In genomic region chr13:112885782-112886268, GRCh38 we compare ENCODE assay signal across 8 cellular contexts.
A peak's percentile ranks its signal among the peaks of the same experiment; 100 is the strongest.
DNase-seq lines count a peak whose midpoint lies in the region; ATAC-seq, FAIRE-seq and TF ChIP-seq lines count a peak whose summit lies in the region.

No MANE protein-coding gene starts in this region.

- no TSS peak for BruUV-seq in HCT116 (replicated peaks; lab: Mats Ljungman, UMichigan)

- H3K9me3 ChIP-seq in HCT116 (ENCODE audit: control insufficient read depth in 1 of 2, insufficient read depth in 1 of 2, low read depth in 1 of 2, low read length in 2 of 2): no peaks in the 10 kb centered on the region

- no peaks in the 10 kb centered on the region for H3K27me3 ChIP-seq in HCT116 (ENCODE audit: insufficient read depth, low read length)

- no peak for TF ChIP-seq POLR2A in HCT116 (IDR thresholded peaks at IDR 0.05; ENCODE audit: borderline replicate concordance, extremely low read depth, insufficient read depth, insufficient read length)
- no peak for TF ChIP-seq POLR2A in GM12892 (IDR thresholded peaks at IDR 0.05; ENCODE audit: low read depth, low read length)

- POLR2A ChIA-PET in HCT116 (lab: Charles Lee): interaction anchor here (1.0 kb wide), 1 partner anchor 9 kb away, joined by 4 read pairs; no protein-coding TSS in a partner anchor

- H3K9me2 ChIP-seq in HCT116 (ENCODE audit: insufficient read depth): no peaks in the 10 kb centered on the region

- H3K4me3 ChIP-seq in HCT116 (replicated peaks in 1 of 2; ENCODE audit: low read depth in 1 of 2, low read length in 2 of 2) (peak overlapping the region; percentile 2 to 34; a peak in 3 of 4 replicates), fibroblast of mammary gland (ENCODE audit: control insufficient read depth, low read depth, low read length) (peak overlapping the region; percentile 21)

- H3K36me3 ChIP-seq in HCT116 (ENCODE audit: control insufficient read depth in 1 of 2, insufficient read depth in 2 of 2, low read length in 2 of 2): peaks cover 6% of the 10 kb centered on the region in 2 experiments; a peak in 2 of 4 replicates

- no peak overlapping the region for H2AFZ ChIP-seq in HCT116 (ENCODE audit: low read depth, low read length, poor library complexity, severe bottlenecking)

- H3K27ac ChIP-seq in HCT116 (ENCODE audit: low read depth, low read length): no peak overlapping the region

- peak; percentile 37 for DNase-seq in HCT116 (ENCODE audit: low read depth, low spot score)
- DNase-seq in RKO (ENCODE audit: low spot score): peak; percentile 80
- DNase-seq in fibroblast of mammary gland (ENCODE audit: low read depth): peak; percentile 78
- DNase-seq in non-pigmented ciliary epithelial cell (ENCODE audit: low read depth): peak; percentile 41
- no peak for DNase-seq in NCI-H2171 treated with DMSO at 0.1 percent for 48 hours (lab: John Stamatoyannopoulos, UW)
- no peak for DNase-seq in urothelium cell line (ENCODE audit: low spot score)
- no peak for DNase-seq in GM12892 (ENCODE audit: insufficient read length)

- FAIRE-seq in urothelium cell line (lab: Jason Lieb, UNC) (no peak), GM12892 (lab: Jason Lieb, UNC) (no peak)

- H3K79me2 ChIP-seq in HCT116 (ENCODE audit: insufficient read depth, low read length): no peaks in the 10 kb centered on the region

- no peak for TF ChIP-seq RAD21 in HCT116 (IDR thresholded peaks at IDR 0.05; ENCODE audit: low read depth)

- RAD21 ChIA-PET in HCT116 (lab: Charles Lee; ENCODE audit: low non-redundant PET in 1 of 2, low total read pairs in 2 of 2, uncharacterized antibody in 2 of 2, unreplicated experiment in 2 of 2): interaction anchor here in 1 of 2 experiments (0.5 kb wide), 1 partner anchor 8 kb away, joined by 7 read pairs; no protein-coding TSS in a partner anchor

- CTCF ChIA-PET in HCT116 (lab: Charles Lee): interaction anchor here (2.2 kb wide), 1 partner anchor 12 kb away, joined by 11 read pairs; no protein-coding TSS in a partner anchor

- no peaks in the 10 kb centered on the region for H4K20me1 ChIP-seq in HCT116 (ENCODE audit: insufficient read depth)

- peaks cover 0 to 11% of the 10 kb centered on the region in 2 experiments; a peak in 3 of 4 replicates for H3K4me1 ChIP-seq in HCT116 (ENCODE audit: control insufficient read depth in 1 of 2, insufficient read depth in 2 of 2, low read length in 2 of 2)

- ATAC-seq in HCT116: peak; percentile 95
- ATAC-seq in GM18519 (IDR thresholded peaks at IDR 0.05; ENCODE audit: low FRiP score, unreplicated experiment): no peak

- TF ChIP-seq CTCF in HCT116 (IDR thresholded peaks at IDR 0.05 in 2 of 3, conservative IDR thresholded peaks at IDR 0.05 in 1 of 3; ENCODE audit: borderline replicate concordance in 1 of 3, insufficient read depth in 1 of 3, low read depth in 2 of 3, low read length in 2 of 3) (no peak), fibroblast of mammary gland (conservative IDR thresholded peaks at IDR 0.05; ENCODE audit: control insufficient read depth, insufficient read depth, low read depth, low read length) (no peak)

- peak overlapping the region; percentile 68 for H3K4me2 ChIP-seq in HCT116 (ENCODE audit: low read length)

- H3K9ac ChIP-seq in HCT116 (ENCODE audit: low read length): peak overlapping the region; percentile 34; the same call in 1 of the 2 replicates

- intact Hi-C loops in HCT116 (cut with micrococcal nuclease): no loop called here

TF ChIP-seq in HCT116, 20 proteins besides CTCF, POLR2A, EP300 and RAD21:
- no peak for TF ChIP-seq CEBPB (IDR thresholded peaks at IDR 0.05; ENCODE audit: low read depth)
- TF ChIP-seq YY1 (IDR thresholded peaks at IDR 0.05; ENCODE audit: extremely low read depth, insufficient replicate concordance, low read depth, low read length): no peak
- no peak for TF ChIP-seq EZH2 (IDR thresholded peaks at IDR 0.05)
- no peak for TF ChIP-seq REST (IDR thresholded peaks at IDR 0.05; ENCODE audit: low read depth)
- TF ChIP-seq FOSL1 (IDR thresholded peaks at IDR 0.05; ENCODE audit: low read depth): no peak
- TF ChIP-seq EZH2phosphoT487 (IDR thresholded peaks at IDR 0.05; ENCODE audit: borderline replicate concordance): no peak
- TF ChIP-seq ZNF274 (IDR thresholded peaks at IDR 0.05; ENCODE audit: low read depth, low read length): no peak
- peak; percentile 52; the same call in 1 of the 2 replicates for TF ChIP-seq POLR2AphosphoS5 (IDR thresholded peaks at IDR 0.05; ENCODE audit: low read depth, low read length)
- no peak for TF ChIP-seq ELF1 (IDR thresholded peaks at IDR 0.05; ENCODE audit: borderline replicate concordance, low read depth)
- no peak for TF ChIP-seq ZBTB33 (IDR thresholded peaks at IDR 0.05; ENCODE audit: extremely low read depth, insufficient replicate concordance, low read length)
- TF ChIP-seq MAX (IDR thresholded peaks at IDR 0.05): peak; percentile 59; the same call in 1 of the 2 replicates
- no peak for TF ChIP-seq TCF7L2 (IDR thresholded peaks at IDR 0.05; ENCODE audit: borderline replicate concordance, extremely low read depth, insufficient read depth, insufficient read length)
- no peak for TF ChIP-seq EGR1 (IDR thresholded peaks at IDR 0.05; ENCODE audit: low read depth)
- TF ChIP-seq CBX3 (IDR thresholded peaks at IDR 0.05; ENCODE audit: low read depth): no peak
- TF ChIP-seq SP1 (IDR thresholded peaks at IDR 0.05; ENCODE audit: low read depth): no peak
- no peak for TF ChIP-seq SIN3A (IDR thresholded peaks at IDR 0.05; ENCODE audit: low read depth)
TF ChIP-seq in HCT116: peak in this region for 2.

Comparison
In these comparisons a context has a peak if more than half of its experiments do, and no peak if none do; other contexts are left out.
1. DNase-seq: peak in HCT116 (single experiment), RKO (single experiment), fibroblast of mammary gland (single experiment) and non-pigmented ciliary epithelial cell (single experiment); none in NCI-H2171 treated with DMSO at 0.1 percent for 48 hours (single experiment), urothelium cell line (single experiment) and GM12892 (single experiment).